Comparison of ENCODE assay signal across 8 cellular contexts in genomic region chr19:11925584-11926187, GRCh38. TPM values are rescaled to one million over a fixed set of nuclear protein-coding genes. Genes with fewer than 3 reads are reported as not detected.
DNase-seq lines count a peak whose midpoint lies in the region; ATAC-seq and TF ChIP-seq lines count a peak whose summit lies in the region.
"Not testable (repeated sequence)": the region's sequence is repeated elsewhere in the genome, so short reads cannot be mapped to it uniquely, and the experiment has no call there.

No MANE protein-coding gene starts in this region.

- intact Hi-C loops in Calu3 (cut with micrococcal nuclease; ENCODE audit: unreplicated experiment) (loop anchor here (1.0 to 10.0 kb wide), 3 partner anchors 40 to 111 kb away; partner anchors contain the start of genes ZNF440 and ZNF763), IMR-90 (cut with micrococcal nuclease) (loop anchor here (10.0 kb wide), 1 partner anchor 129 kb away; the partner anchor contains the start of gene ZNF878), ascending aorta (cut with DNase I) (loop anchor here (1.0 to 5.0 kb wide), 5 partner anchors 39 to 127 kb away; partner anchors contain the start of genes ZNF433, ZNF491 and ZNF69)

- H2BK15ac ChIP-seq in IMR-90 (ENCODE audit: low read depth, low read length): not testable (repeated sequence)

- H3K4me3 ChIP-seq in IMR-90 (ENCODE audit: insufficient read depth, low read depth, low read length) (peak overlapping the region; percentile 93), ascending aorta (peak overlapping the region; percentile 84 to 88), esophagus (ENCODE audit: low read depth in 1 of 2, low read length in 2 of 2) (peak overlapping the region; percentile 80 to 97), thymus (ENCODE audit: low read length) (peak overlapping the region; percentile 90)

- 15% methylated on average over 4 of the region's 13 CpGs; no CpG with 5 or more reads in 1 of the 2 experiments for WGBS in IMR-90 (ENCODE audit: extremely low coverage in 2 of 2, insufficient read length in 1 of 2), 2 experiments
- 4 to 5% methylated on average over 13 of the region's 13 CpGs for WGBS in esophagus, 2 donors
- WGBS in thymus: 4% methylated on average over 13 of the region's 13 CpGs

- H3K4me3 Mint-ChIP-seq in Calu3 (ENCODE audit: low read depth, unreplicated experiment) (peak overlapping the region; percentile 91), T-helper 17 cell (peak overlapping the region; percentile 99), osteocyte (ENCODE audit: unreplicated experiment) (peak overlapping the region; percentile 98)

- H4K5ac ChIP-seq in IMR-90 (ENCODE audit: low read depth, low read length): not testable (repeated sequence)

- BruUV-seq in Calu3 (replicated peaks; lab: Mats Ljungman, UMichigan); IMR-90 (replicated peaks; lab: Mats Ljungman, UMichigan): not testable (repeated sequence)

- DNase-seq in Calu3; IMR-90; T-helper 17 cell; ascending aorta (ENCODE audit: low spot score in 2 of 2); left lobe of liver (ENCODE audit: low spot score); osteocyte (ENCODE audit: extremely low spot score, unreplicated experiment): not testable (repeated sequence)

- CTCF ChIA-PET in Calu3 (lab: Charles Lee): interaction anchor here (2.6 to 2.7 kb wide), 2 partner anchors 62 to 215 kb away, joined by 21 to 26 read pairs; partner anchors contain the start of gene ZNF20
- CTCF ChIA-PET in IMR-90 (lab: Yijun Ruan, JAX): not testable (repeated sequence)

- H3K4me2 ChIP-seq in IMR-90 (ENCODE audit: low read depth, low read length): peak overlapping the region; percentile 75

- H3K18ac ChIP-seq in IMR-90 (ENCODE audit: low read depth, low read length): not testable (repeated sequence)

- H3K56ac ChIP-seq in IMR-90 (ENCODE audit: extremely low read depth, insufficient read depth, low read length): peak overlapping the region; percentile 35; the same call in 1 of the 2 replicates

- TF ChIP-seq CTCF in Calu3 (IDR thresholded peaks at IDR 0.05; ENCODE audit: unreplicated experiment); IMR-90 (conservative IDR thresholded peaks at IDR 0.05; ENCODE audit: low read depth, low read length); ascending aorta (IDR thresholded peaks at IDR 0.05); osteocyte (IDR thresholded peaks at IDR 0.05): not testable (repeated sequence)

- TF ChIP-seq RAD21 in IMR-90 (IDR thresholded peaks at IDR 0.05; ENCODE audit: low read length): not testable (repeated sequence)

- peak overlapping the region; percentile 97 for H3K27ac ChIP-seq in IMR-90 (ENCODE audit: insufficient read depth, low read length)
- peak overlapping the region; percentile 92 to 93 for H3K27ac ChIP-seq in ascending aorta
- H3K27ac ChIP-seq in esophagus (ENCODE audit: low read depth in 2 of 2, low read length in 1 of 2): peak overlapping the region; percentile 95 to 99
- H3K27ac ChIP-seq in thymus (ENCODE audit: low read depth): peak overlapping the region; percentile 98

- H3K9me1 ChIP-seq in IMR-90 (ENCODE audit: insufficient read depth, low read length): not testable (repeated sequence)

- H2BK20ac ChIP-seq in IMR-90 (ENCODE audit: low read depth, low read length): not testable (repeated sequence)

- H3K27ac Mint-ChIP-seq in Calu3 (ENCODE audit: unreplicated experiment) (peak overlapping the region; percentile 92), T-helper 17 cell (peak overlapping the region; percentile 97), osteocyte (ENCODE audit: unreplicated experiment) (peak overlapping the region; percentile 93)

- H3K79me1 ChIP-seq in IMR-90 (ENCODE audit: low read depth in 1 of 2, low read length in 2 of 2): peaks cover 3 to 22% of the 10 kb centered on the region in 2 experiments; a peak in 3 of 4 replicates

- H3K27me3 ChIP-seq in IMR-90 (ENCODE audit: control insufficient read depth, insufficient read depth, low read length); ascending aorta; esophagus (ENCODE audit: control insufficient read depth in 1 of 2, insufficient read depth in 2 of 2, low read length in 2 of 2); thymus (ENCODE audit: control insufficient read depth, insufficient read depth): not testable (repeated sequence)

- H3K4me1 Mint-ChIP-seq in Calu3 (ENCODE audit: low read depth, unreplicated experiment) (peaks cover 18% of the 10 kb centered on the region), T-helper 17 cell (peaks cover 35% of the 10 kb centered on the region), osteocyte (ENCODE audit: unreplicated experiment) (peaks cover 27% of the 10 kb centered on the region)

- in situ Hi-C loops in IMR-90 (cut with MboI; ENCODE audit: low sequenced_read_pairs): not testable (repeated sequence)

- peak overlapping the region; percentile 77 for H2AK9ac ChIP-seq in IMR-90 (replicated peaks; ENCODE audit: low read depth, low read length, poor library complexity)

- peaks cover 38% of the 10 kb centered on the region for H3K36me3 Mint-ChIP-seq in Calu3 (ENCODE audit: insufficient read depth, unreplicated experiment)
- H3K36me3 Mint-ChIP-seq in T-helper 17 cell (ENCODE audit: low read depth); osteocyte (ENCODE audit: unreplicated experiment): not testable (repeated sequence)

- H3K27me3 Mint-ChIP-seq in Calu3 (ENCODE audit: unreplicated experiment); T-helper 17 cell; osteocyte (ENCODE audit: unreplicated experiment): not testable (repeated sequence)

- H2BK5ac ChIP-seq in IMR-90 (ENCODE audit: low read depth, low read length, poor library complexity, severe bottlenecking): peak overlapping the region; percentile 86

- POLR2A ChIA-PET in IMR-90 (lab: Charles Lee; ENCODE audit: unreplicated experiment): not testable (repeated sequence)

- H3K4me1 ChIP-seq in IMR-90 (ENCODE audit: control insufficient read depth, insufficient read depth, low read length); ascending aorta; esophagus (ENCODE audit: control insufficient read depth in 2 of 2, insufficient read depth in 2 of 2, low read length in 1 of 2); thymus (ENCODE audit: control insufficient read depth, insufficient read depth, low read length): not testable (repeated sequence)

- peak overlapping the region; percentile 77 for H3K14ac ChIP-seq in IMR-90 (replicated peaks; ENCODE audit: low read depth, low read length)

- H3K9ac ChIP-seq in IMR-90 (ENCODE audit: low read depth, low read length): peak overlapping the region; percentile 86

- H3K23ac ChIP-seq in IMR-90 (ENCODE audit: low read depth, low read length): peak overlapping the region; percentile 84

- dilution Hi-C loops in IMR-90 (cut with HindIII; ENCODE audit: low sequenced_read_pairs, unreplicated experiment): not testable (repeated sequence)

- H3K36me3 ChIP-seq in IMR-90 (ENCODE audit: control insufficient read depth, insufficient read depth, low read length); ascending aorta; esophagus (ENCODE audit: control insufficient read depth in 2 of 2, insufficient read depth in 2 of 2, low read length in 1 of 2): not testable (repeated sequence)
- peaks cover 13% of the 10 kb centered on the region for H3K36me3 ChIP-seq in thymus (ENCODE audit: control insufficient read depth, insufficient read depth)

- peak overlapping the region; percentile 56; the same call in 1 of the 2 replicates for H3K4ac ChIP-seq in IMR-90 (ENCODE audit: low read depth, low read length)

- not testable (repeated sequence) for H3K9me3 ChIP-seq in IMR-90 (ENCODE audit: control insufficient read depth, insufficient read depth, low read length); T-helper 17 cell (ENCODE audit: control insufficient read depth, low read length, poor library complexity, severe bottlenecking); ascending aorta; esophagus (ENCODE audit: control insufficient read depth in 2 of 2, insufficient read depth in 1 of 2, low read depth in 1 of 2, low read length in 1 of 2); thymus (ENCODE audit: control insufficient read depth)

- ATAC-seq in IMR-90 (ENCODE audit: low read depth); T-helper 17 cell: not testable (repeated sequence)
- peak; percentile 5 for ATAC-seq in left lobe of liver

- 0 out of 2 replicates have a peak overlapping the region, but pooled peaks have one; percentile 21 for H2BK120ac ChIP-seq in IMR-90 (ENCODE audit: low read depth, low read length)

- not testable (repeated sequence) for H4K91ac ChIP-seq in IMR-90 (ENCODE audit: insufficient read depth, low read depth, low read length)

- H2AK5ac ChIP-seq in IMR-90 (ENCODE audit: low read depth, low read length): not testable (repeated sequence)

- H4K8ac ChIP-seq in IMR-90 (ENCODE audit: low read depth in 2 of 2, low read length in 2 of 2): 0 out of 4 replicates have a peak overlapping the region, but pooled peaks of 1 of the 2 experiments have one; percentile 42

- TF ChIP-seq POLR2A in IMR-90 (IDR thresholded peaks at IDR 0.05; ENCODE audit: low read depth, low read length): not testable (repeated sequence)

- not testable (repeated sequence) for H3K9me3 Mint-ChIP-seq in Calu3 (ENCODE audit: low read depth, unreplicated experiment); osteocyte (ENCODE audit: unreplicated experiment)

- H2AFZ ChIP-seq in IMR-90 (replicated peaks; ENCODE audit: low read length, poor library complexity): peak overlapping the region; percentile 96

- not testable (repeated sequence) for H4K20me1 ChIP-seq in IMR-90 (ENCODE audit: insufficient read depth, low read length)

RNA-seq across cellular contexts. Expression of gene ZNF700, which starts 0.8 kb away (rescaled TPM):
- total RNA-seq in Calu3 (2022) (11.4 and 11.7 TPM in 2 replicates), IMR-90 (2012; rRNA removed) (10.2 and 11.9 TPM in 2 replicates), T-helper 17 cell (10 to 100 TPM; 14.3 to 18.7 TPM), ascending aorta (4.4 TPM), left lobe of liver (5.6 TPM), osteocyte (6.7 and 8.0 TPM in 2 replicates)
- polyA plus RNA-seq in IMR-90 (2012; rRNA removed) (4.2 and 5.3 TPM in 2 replicates), esophagus (10 to 100 TPM in 1 of 2 donors, 1 to 10 TPM in 1; 6.4 to 16.9 TPM), thymus (42.6 TPM)
- 0.45 and 1.1 TPM in 2 replicates for polyA plus RNA-seq in IMR-90 (2012; cell fraction: cytosol; rRNA removed)
- polyA plus RNA-seq in IMR-90 (2012; cell fraction: nucleus; rRNA removed; ENCODE audit: low replicate concordance): 3.2 and 33.1 TPM in 2 replicates

RNA-seq across cellular contexts. Expression of gene ZNF69, which starts 38.1 kb away (rescaled TPM):
- total RNA-seq in Calu3 (2022) (9.4 and 10.3 TPM in 2 replicates), IMR-90 (2012; rRNA removed) (10.8 and 12.0 TPM in 2 replicates), T-helper 17 cell (1 to 10 TPM; 2.3 to 2.4 TPM), ascending aorta (0.85 TPM), left lobe of liver (8.0 TPM), osteocyte (11.9 and 14.2 TPM in 2 replicates)
- polyA plus RNA-seq in IMR-90 (2012; rRNA removed) (1.2 and 2.7 TPM in 2 replicates), esophagus (1 to 10 TPM in 1 of 2 donors, under 1 TPM in 1; 0.36 to 1.2 TPM), thymus (9.4 TPM)
- 0.47 and 0.81 TPM in 2 replicates for polyA plus RNA-seq in IMR-90 (2012; cell fraction: cytosol; rRNA removed)
- 1.4 and 4.8 TPM in 2 replicates for polyA plus RNA-seq in IMR-90 (2012; cell fraction: nucleus; rRNA removed; ENCODE audit: low replicate concordance)

RNA-seq across cellular contexts. Expression of gene ZNF763, which starts 39.2 kb away (rescaled TPM):
- 1.7 and 2.0 TPM in 2 replicates for total RNA-seq in Calu3 (2022)
- 0.56 and 0.90 TPM in 2 replicates for total RNA-seq in IMR-90 (2012; rRNA removed)
- 0.75 and 0.94 TPM in 2 replicates for polyA plus RNA-seq in IMR-90 (2012; rRNA removed)
- polyA plus RNA-seq in IMR-90 (2012; cell fraction: cytosol; rRNA removed): 0.04 and 0.12 TPM in 2 replicates
- 0.25 and 6.0 TPM in 2 replicates for polyA plus RNA-seq in IMR-90 (2012; cell fraction: nucleus; rRNA removed; ENCODE audit: low replicate concordance)
- 1 to 10 TPM; 1.5 to 1.7 TPM for total RNA-seq in T-helper 17 cell
- 2.8 TPM for total RNA-seq in ascending aorta
- polyA plus RNA-seq in esophagus: 1 to 10 TPM; 1.1 to 2.7 TPM
- 0.25 TPM for total RNA-seq in left lobe of liver
- total RNA-seq in osteocyte: 2.1 and 4.3 TPM in 2 replicates
- 9.9 TPM for polyA plus RNA-seq in thymus
